ENCODE assay signal across 29 cellular contexts in the genomic region with DNA sequence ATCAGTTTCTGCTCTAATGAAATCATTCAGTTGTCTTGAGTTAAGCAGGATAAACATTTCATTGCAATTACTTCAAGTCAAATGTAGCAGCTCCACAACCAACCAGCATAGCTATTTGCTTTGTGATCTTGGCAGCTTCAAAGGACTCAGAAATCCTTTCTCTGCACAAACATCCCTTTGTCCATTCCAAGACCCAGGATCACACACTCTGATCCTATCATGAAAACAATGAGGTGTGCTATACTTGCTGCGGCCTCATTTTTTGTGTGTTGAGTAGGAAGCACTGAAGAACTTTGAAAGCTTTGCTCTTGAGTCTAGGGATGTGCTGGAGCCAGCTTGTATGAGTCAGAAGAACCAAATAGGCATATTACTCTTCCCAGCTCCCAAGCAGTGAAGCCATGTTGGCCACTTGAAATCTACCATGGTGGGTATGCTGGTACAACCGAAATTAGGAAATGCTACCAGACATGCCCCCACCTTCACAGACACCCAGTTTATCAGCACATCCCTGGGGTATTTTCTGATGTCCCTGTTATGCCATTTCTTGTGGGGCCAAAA.
DNase-seq lines count a peak whose midpoint lies in the region; ATAC-seq and TF ChIP-seq lines count a peak whose summit lies in the region.
"Had no signal": no experiment of that assay in that cellular context is flagged by ENCODE, and none has a peak within 500 bp of the region (broad histone marks: within the 10 kb centered on the region; RNA-seq: fewer than 3 reads in every experiment).

No MANE protein-coding gene starts in this region.

- no peaks in the 10 kb centered on the region for H3K9me2 ChIP-seq in GM23248 (ENCODE audit: insufficient read depth)

- no peak for TF ChIP-seq CTCF in CD8-positive, alpha-beta T cell (IDR thresholded peaks at IDR 0.05)

- WGBS in GM23248 (ENCODE audit: low coverage in 1 of 2, low lambda C conversion rate in 2 of 2, missing lambda C conversion rate in 2 of 2), 2 experiments = 74 to 76% methylated on average over 2 of the region's 2 CpGs
- WGBS in trophoblast cell (ENCODE audit: extremely low coverage, insufficient coverage, insufficient read length) = no CpG with 5 or more reads among the region's 2 CpGs

- intact Hi-C loops in CD8-positive, alpha-beta T cell (cut with DNase I, micrococcal nuclease) = no loop called here

- H3K27me3 Mint-ChIP-seq in CD8-positive, alpha-beta T cell (ENCODE audit: low read depth) = peaks cover 2% of the 10 kb centered on the region

- H2BK12ac ChIP-seq in trophoblast cell (ENCODE audit: low read length) = no peak overlapping the region

- no peak for DNase-seq in CD8-positive, alpha-beta T cell
- DNase-seq in GM23248 (peak; percentile 50), adipocyte (ENCODE audit: low read depth) (peak; percentile 25), trophoblast cell (peak; percentile 3 to 42)
- DNase-seq: activated CD4-positive, CD25-positive, alpha-beta regulatory T cell treated with anti-CD3 and anti-CD28 coated beads, Interleukin-2, amount 50 U/mL, for 72 hours; activated effector memory CD4-positive, alpha-beta T cell treated with anti-CD3 and anti-CD28 coated beads, Interleukin-2, amount 50 U/mL, for 16 hours; activated naive CD8-positive, alpha-beta T cell treated with anti-CD3 and anti-CD28 coated beads, Interleukin-2, amount 50 U/mL, for 24 hours; activated T-cell treated with anti-CD3 and anti-CD28 coated beads, Interleukin-2, amount 50 U/mL, for 1 hour; central memory CD4-positive, alpha-beta T cell; cortex of kidney; effector memory CD8-positive, alpha-beta T cell; glutamatergic neuron; Kasumi-1; mammary epithelial cell; NCI-H1417 treated with DMSO at 0.1 percent for 48 hours; NCI-H2081; NCI-H2227 treated with DMSO at 0.1 percent for 48 hours; NCI-H526 treated with DMSO at 0.1 percent for 48 hours; NK-92 treated with Interleukin-12 subunit alpha and Interleukin-12 subunit beta, amount 100 ng/mL, for 24 hours; sigmoid colon; stimulated activated CD4-positive, alpha-beta T cell treated with anti-CD3 and anti-CD28 coated beads, Interleukin-4, amount 100 ng/mL, for 24 hours; upper lobe of right lung had no signal

- no peak overlapping the region for H3K14ac ChIP-seq in trophoblast cell (ENCODE audit: low read length)

- CTCF ChIA-PET in CD8-positive, alpha-beta T cell (lab: Charles Lee) = interaction anchor here (0.8 to 1.5 kb wide), 6 partner anchors 11 to 61 kb away, joined by 3 to 4 read pairs (median 3); no protein-coding TSS in a partner anchor

- H3K9me3 Mint-ChIP-seq in CD8-positive, alpha-beta T cell = no peaks in the 10 kb centered on the region
- H3K9me3 Mint-ChIP-seq: activated naive CD8-positive, alpha-beta T cell treated with anti-CD3 and anti-CD28 coated beads, Interleukin-2, amount 50 U/mL, for 24 hours; effector memory CD8-positive, alpha-beta T cell; neural crest cell had no signal

- peaks cover 29% of the 10 kb centered on the region for H3F3A ChIP-seq in GM23248 (ENCODE audit: insufficient read depth)

- no peak overlapping the region for H3K18ac ChIP-seq in trophoblast cell (ENCODE audit: low read length)

- no peak overlapping the region for H2AFZ ChIP-seq in GM23248
- H2AFZ ChIP-seq in trophoblast cell (ENCODE audit: insufficient read depth, low read length, poor library complexity) = no peak overlapping the region

- peaks cover 37% of the 10 kb centered on the region for H3K4me1 Mint-ChIP-seq in CD8-positive, alpha-beta T cell (ENCODE audit: low read depth)

- H3K4me2 ChIP-seq in GM23248 (ENCODE audit: unreplicated experiment) (no peak overlapping the region), trophoblast cell (ENCODE audit: low read length) (no peak overlapping the region)

- no peak overlapping the region for H3K4me3 ChIP-seq in CD8-positive, alpha-beta T cell (ENCODE audit: low read depth, low read length)
- no peak overlapping the region for H3K4me3 ChIP-seq in GM23248
- no peak overlapping the region for H3K4me3 ChIP-seq in adipocyte (ENCODE audit: low read length)
- no peak overlapping the region for H3K4me3 ChIP-seq in trophoblast cell (ENCODE audit: low read depth, low read length)
- H3K4me3 ChIP-seq: sigmoid colon, SK-N-MC, upper lobe of right lung had no signal

- no peaks in the 10 kb centered on the region for H3K9me3 ChIP-seq in CD8-positive, alpha-beta T cell (ENCODE audit: low read length)
- no peaks in the 10 kb centered on the region for H3K9me3 ChIP-seq in GM23248 (ENCODE audit: low read depth)
- no peaks in the 10 kb centered on the region for H3K9me3 ChIP-seq in adipocyte (ENCODE audit: control insufficient read depth, low read length)
- H3K9me3 ChIP-seq in trophoblast cell (ENCODE audit: insufficient read depth, low read depth, low read length) = no peaks in the 10 kb centered on the region
- H3K9me3 ChIP-seq: sigmoid colon, upper lobe of right lung had no signal

- no peak overlapping the region for H2BK5ac ChIP-seq in trophoblast cell (ENCODE audit: low read depth, low read length, poor library complexity)

- no peaks in the 10 kb centered on the region for H3K79me2 ChIP-seq in GM23248 (ENCODE audit: insufficient read depth)
- no peaks in the 10 kb centered on the region for H3K79me2 ChIP-seq in trophoblast cell (ENCODE audit: control insufficient read depth, insufficient read depth, low read length, poor library complexity)

- no peak for ATAC-seq in CD8-positive, alpha-beta T cell
- no peak for ATAC-seq in GM19452 (IDR thresholded peaks at IDR 0.05; ENCODE audit: unreplicated experiment)
- ATAC-seq in GM18858 (IDR thresholded peaks at IDR 0.05; ENCODE audit: unreplicated experiment) = no peak
- no peak for ATAC-seq in HG03520 (IDR thresholded peaks at IDR 0.05; ENCODE audit: unreplicated experiment)
- ATAC-seq: activated naive CD8-positive, alpha-beta T cell treated with anti-CD3 and anti-CD28 coated beads, Interleukin-2, amount 50 U/mL, for 24 hours; effector memory CD8-positive, alpha-beta T cell; upper lobe of right lung had no signal

- H3K36me3 ChIP-seq in CD8-positive, alpha-beta T cell (ENCODE audit: insufficient read depth, low read length) = no peaks in the 10 kb centered on the region
- H3K36me3 ChIP-seq in GM23248 (ENCODE audit: low read depth) (no peaks in the 10 kb centered on the region), adipocyte (ENCODE audit: control insufficient read depth, insufficient read depth, low read length, severe bottlenecking) (no peaks in the 10 kb centered on the region), trophoblast cell (ENCODE audit: control insufficient read depth in 1 of 2, insufficient read depth in 2 of 2, low read length in 2 of 2) (no peaks in the 10 kb centered on the region)
- H3K36me3 ChIP-seq: sigmoid colon, upper lobe of right lung had no signal

- H3K9ac ChIP-seq in GM23248 = no peak overlapping the region
- H3K9ac ChIP-seq in adipocyte (ENCODE audit: low read length) = no peak overlapping the region
- no peak overlapping the region for H3K9ac ChIP-seq in trophoblast cell (ENCODE audit: low read length)

- H4K12ac ChIP-seq in trophoblast cell (ENCODE audit: low read depth, low read length) = no peak overlapping the region

- in situ Hi-C loops in GM23248 (cut with MboI) = no loop called here

- H3K4ac ChIP-seq in trophoblast cell (ENCODE audit: low read depth, low read length) = no peak overlapping the region

- H2BK120ac ChIP-seq in trophoblast cell (ENCODE audit: insufficient read depth, low read length, poor library complexity) = no peak overlapping the region

- H3K4me1 ChIP-seq in CD8-positive, alpha-beta T cell (ENCODE audit: insufficient read depth, low read length) = peaks cover 10% of the 10 kb centered on the region
- H3K4me1 ChIP-seq in GM23248 (ENCODE audit: insufficient read depth) (peaks cover 26% of the 10 kb centered on the region), adipocyte (ENCODE audit: control insufficient read depth, insufficient read depth, low read length) (peaks cover 22% of the 10 kb centered on the region), trophoblast cell (ENCODE audit: control insufficient read depth in 1 of 2, insufficient read depth in 2 of 2, low read length in 2 of 2) (peaks cover 0 to 2% of the 10 kb centered on the region in 2 experiments)
- H3K4me1 ChIP-seq: upper lobe of right lung had no signal

- no peaks in the 10 kb centered on the region for H3K79me1 ChIP-seq in trophoblast cell (ENCODE audit: low read length)

- no peak overlapping the region for H4K91ac ChIP-seq in trophoblast cell (ENCODE audit: low read depth, low read length)

- H3K23ac ChIP-seq in trophoblast cell (ENCODE audit: low read length) = no peak overlapping the region

- H4K8ac ChIP-seq in trophoblast cell (ENCODE audit: low read depth, low read length) = no peak overlapping the region

- no peaks in the 10 kb centered on the region for H3K36me3 Mint-ChIP-seq in CD8-positive, alpha-beta T cell

- no peak overlapping the region for H3K27ac ChIP-seq in CD8-positive, alpha-beta T cell (ENCODE audit: low read depth, low read length)
- H3K27ac ChIP-seq in GM23248 (no peak overlapping the region), trophoblast cell (ENCODE audit: low read depth, low read length) (no peak overlapping the region)
- H3K27ac ChIP-seq: C4-2B, sigmoid colon, SK-N-MC, upper lobe of right lung had no signal

- POLR2A ChIA-PET in CD8-positive, alpha-beta T cell (lab: Charles Lee) = interaction anchor here (1.2 kb wide), 1 partner anchor 349 kb away, joined by 3 read pairs; no protein-coding TSS in a partner anchor

- no peaks in the 10 kb centered on the region for H3K27me3 ChIP-seq in CD8-positive, alpha-beta T cell (ENCODE audit: insufficient read depth, low read length)
- H3K27me3 ChIP-seq in GM23248 (replicated peaks; ENCODE audit: insufficient read depth) (no peaks in the 10 kb centered on the region), adipocyte (replicated peaks; ENCODE audit: control insufficient read depth, insufficient read depth, low read length) (no peaks in the 10 kb centered on the region), trophoblast cell (ENCODE audit: insufficient read depth, low read length) (no peaks in the 10 kb centered on the region)
- H3K27me3 ChIP-seq: upper lobe of right lung had no signal

- H3K27ac Mint-ChIP-seq in CD8-positive, alpha-beta T cell = peak overlapping the region; percentile 53
- H3K27ac Mint-ChIP-seq: activated naive CD8-positive, alpha-beta T cell treated with anti-CD3 and anti-CD28 coated beads, Interleukin-2, amount 50 U/mL, for 24 hours; progenitor cell of endocrine pancreas had no signal

- no peaks in the 10 kb centered on the region for H4K20me1 ChIP-seq in GM23248 (ENCODE audit: insufficient read depth)

- H2AK5ac ChIP-seq in trophoblast cell (ENCODE audit: low read length) = no peak overlapping the region

- no peak overlapping the region for H3K4me3 Mint-ChIP-seq in CD8-positive, alpha-beta T cell
- H3K4me3 Mint-ChIP-seq: activated naive CD8-positive, alpha-beta T cell treated with anti-CD3 and anti-CD28 coated beads, Interleukin-2, amount 50 U/mL, for 24 hours; effector memory CD8-positive, alpha-beta T cell; neural crest cell had no signal

Comparison
In these comparisons a context has a peak if more than half of its experiments do, and no peak if none do; other contexts are left out.
1. DNase-seq: peak in GM23248 (single experiment), adipocyte (single experiment) and trophoblast cell (2 of 2); none in CD8-positive, alpha-beta T cell (0 of 7).